In the genomic region with DNA sequence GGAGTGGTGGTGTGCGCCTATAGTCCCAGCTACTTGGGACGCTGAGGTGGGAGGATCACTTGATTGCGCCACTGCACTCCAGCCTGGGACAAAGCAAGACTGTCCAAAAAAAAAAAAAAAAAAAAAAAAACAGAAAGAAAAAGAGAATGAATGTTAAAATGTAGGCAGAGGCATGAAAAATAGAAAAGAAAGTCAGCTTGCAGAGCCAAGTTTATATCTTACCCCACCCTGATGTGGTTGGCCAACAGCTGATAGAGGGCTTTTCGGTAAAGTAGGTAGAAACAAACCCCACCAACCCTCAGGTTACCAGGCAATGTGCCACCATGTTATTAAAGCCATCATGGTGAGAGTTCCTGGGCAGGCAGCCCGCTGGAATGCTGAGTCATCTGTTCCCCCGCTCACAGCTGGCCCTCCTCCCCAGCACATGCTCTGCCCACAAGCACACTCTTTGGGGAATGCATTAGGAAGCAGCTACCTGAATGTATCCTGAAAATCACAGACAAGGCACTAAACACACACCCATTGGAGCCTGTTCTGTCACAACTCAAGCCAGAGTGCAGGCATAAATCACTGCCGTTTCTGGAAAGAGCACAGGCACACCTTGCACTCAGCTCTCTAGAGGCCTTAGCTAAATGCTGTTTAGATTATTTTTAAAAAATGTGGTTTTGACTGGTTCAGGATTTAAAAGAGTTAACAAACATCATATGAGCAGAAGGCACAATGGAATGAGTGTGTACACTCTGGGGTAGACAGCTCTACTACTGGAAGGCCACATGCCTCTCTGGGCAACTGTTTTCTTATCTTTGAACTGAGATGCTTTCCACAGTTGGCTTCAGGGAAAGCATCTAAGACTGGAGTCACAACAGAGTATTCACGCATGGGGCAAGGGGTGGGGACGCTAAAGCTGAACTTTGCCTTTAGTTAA, we compare ENCODE assay signal across 1 cellular context.
TF ChIP-seq lines count a peak whose summit lies in the region.

No MANE protein-coding gene starts in this region.

TF ChIP-seq in HepG2, 621 proteins besides CTCF, POLR2A, EP300 and RAD21 (continued from another document and continues in another):
- TF ChIP-seq PRDM10 (CRISPR knock-in tag; IDR thresholded peaks at IDR 0.05; ENCODE audit: low read depth) (no peak), ZNF552 (CRISPR knock-in tag; IDR thresholded peaks at IDR 0.05; ENCODE audit: borderline replicate concordance) (no peak), MYPOP (CRISPR knock-in tag; IDR thresholded peaks at IDR 0.05) (no peak), ZKSCAN5 (CRISPR knock-in tag; IDR thresholded peaks at IDR 0.05) (no peak), ZNF619 (CRISPR knock-in tag; IDR thresholded peaks at IDR 0.05) (peak; percentile 53; the same call in 1 of the 2 replicates), GZF1 (CRISPR knock-in tag; IDR thresholded peaks at IDR 0.05) (no peak), PLSCR1 (CRISPR knock-in tag; IDR thresholded peaks at IDR 0.05; ENCODE audit: borderline replicate concordance) (no peak), RFX1 (IDR thresholded peaks at IDR 0.05) (no peak), ZNF766 (CRISPR knock-in tag; IDR thresholded peaks at IDR 0.05; ENCODE audit: borderline replicate concordance) (no peak), ZFP62 (CRISPR knock-in tag; IDR thresholded peaks at IDR 0.05) (no peak), KDM3A (CRISPR knock-in tag; IDR thresholded peaks at IDR 0.05; ENCODE audit: low read depth) (peak; percentile 53; the same call in 1 of the 2 replicates), HNF4G (IDR thresholded peaks at IDR 0.05; ENCODE audit: borderline replicate concordance, low read depth, low read length) (peak; percentile 29; the same call in 1 of the 2 replicates), HNF4G (CRISPR knock-in tag; IDR thresholded peaks at IDR 0.05; ENCODE audit: borderline replicate concordance, low read depth) (0 out of 2 replicates have a peak, but pooled peaks have one; percentile 49), ZBTB43 (CRISPR knock-in tag; conservative IDR thresholded peaks at IDR 0.05) (peak; percentile 90), TRIM24 (CRISPR knock-in tag; IDR thresholded peaks at IDR 0.05) (no peak), HCFC1 (IDR thresholded peaks at IDR 0.05; ENCODE audit: low read depth, low read length) (no peak), NFKBIZ (CRISPR knock-in tag; IDR thresholded peaks at IDR 0.05) (peak; percentile 80; the same call in 1 of the 2 replicates), ZSCAN25 (CRISPR knock-in tag; IDR thresholded peaks at IDR 0.05) (no peak), ZNF431 (CRISPR knock-in tag; IDR thresholded peaks at IDR 0.05; ENCODE audit: borderline replicate concordance, low read depth) (peak; percentile 42; the same call in 1 of the 2 replicates), TAF1 (CRISPR knock-in tag; IDR thresholded peaks at IDR 0.05) (peak; percentile 43; the same call in 1 of the 2 replicates), PCBP1 (IDR thresholded peaks at IDR 0.05; ENCODE audit: borderline replicate concordance, low read depth, low read length) (no peak), MEIS2 (CRISPR knock-in tag; IDR thresholded peaks at IDR 0.05) (no peak), KAT2B (IDR thresholded peaks at IDR 0.05; ENCODE audit: borderline replicate concordance, low read depth, low read length) (no peak), ZBTB3 (CRISPR knock-in tag; IDR thresholded peaks at IDR 0.05; ENCODE audit: borderline replicate concordance, low read depth) (no peak), SP4 (CRISPR knock-in tag; IDR thresholded peaks at IDR 0.05) (peak; percentile 77; the same call in 1 of the 2 replicates), ZNF781 (CRISPR knock-in tag; IDR thresholded peaks at IDR 0.05; ENCODE audit: borderline replicate concordance, not compliant biosample characterization) (peak; percentile 69), KLF16 (CRISPR knock-in tag; IDR thresholded peaks at IDR 0.05) (peak in 1 of 2 experiments; percentile 47; a peak in 2 of 4 replicates), ZNF841 (CRISPR knock-in tag; IDR thresholded peaks at IDR 0.05; ENCODE audit: borderline replicate concordance) (no peak), THYN1 (CRISPR knock-in tag; IDR thresholded peaks at IDR 0.05; ENCODE audit: borderline replicate concordance, low read depth) (no peak), ELF1 (CRISPR knock-in tag; IDR thresholded peaks at IDR 0.05) (0 out of 2 replicates have a peak, but pooled peaks have one; percentile 34), CBX1 (IDR thresholded peaks at IDR 0.05; ENCODE audit: low read depth) (no peak), SUZ12 (IDR thresholded peaks at IDR 0.05; ENCODE audit: low read depth, low read length) (no peak)
- TF ChIP-seq, protein P1, sequence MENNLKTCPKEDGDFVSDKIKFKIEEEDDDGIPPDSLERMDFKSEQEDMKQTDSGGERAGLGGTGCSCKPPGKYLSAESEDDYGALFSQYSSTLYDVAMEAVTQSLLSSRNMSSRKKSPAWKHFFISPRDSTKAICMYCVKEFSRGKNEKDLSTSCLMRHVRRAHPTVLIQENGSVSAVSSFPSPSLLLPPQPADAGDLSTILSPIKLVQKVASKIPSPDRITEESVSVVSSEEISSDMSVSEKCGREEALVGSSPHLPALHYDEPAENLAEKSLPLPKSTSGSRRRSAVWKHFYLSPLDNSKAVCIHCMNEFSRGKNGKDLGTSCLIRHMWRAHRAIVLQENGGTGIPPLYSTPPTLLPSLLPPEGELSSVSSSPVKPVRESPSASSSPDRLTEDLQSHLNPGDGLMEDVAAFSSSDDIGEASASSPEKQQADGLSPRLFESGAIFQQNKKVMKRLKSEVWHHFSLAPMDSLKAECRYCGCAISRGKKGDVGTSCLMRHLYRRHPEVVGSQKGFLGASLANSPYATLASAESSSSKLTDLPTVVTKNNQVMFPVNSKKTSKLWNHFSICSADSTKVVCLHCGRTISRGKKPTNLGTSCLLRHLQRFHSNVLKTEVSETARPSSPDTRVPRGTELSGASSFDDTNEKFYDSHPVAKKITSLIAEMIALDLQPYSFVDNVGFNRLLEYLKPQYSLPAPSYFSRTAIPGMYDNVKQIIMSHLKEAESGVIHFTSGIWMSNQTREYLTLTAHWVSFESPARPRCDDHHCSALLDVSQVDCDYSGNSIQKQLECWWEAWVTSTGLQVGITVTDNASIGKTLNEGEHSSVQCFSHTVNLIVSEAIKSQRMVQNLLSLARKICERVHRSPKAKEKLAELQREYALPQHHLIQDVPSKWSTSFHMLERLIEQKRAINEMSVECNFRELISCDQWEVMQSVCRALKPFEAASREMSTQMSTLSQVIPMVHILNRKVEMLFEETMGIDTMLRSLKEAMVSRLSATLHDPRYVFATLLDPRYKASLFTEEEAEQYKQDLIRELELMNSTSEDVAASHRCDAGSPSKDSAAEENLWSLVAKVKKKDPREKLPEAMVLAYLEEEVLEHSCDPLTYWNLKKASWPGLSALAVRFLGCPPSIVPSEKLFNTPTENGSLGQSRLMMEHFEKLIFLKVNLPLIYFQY (CRISPR knock-in tag; IDR thresholded peaks at IDR 0.05; ENCODE audit: borderline replicate concordance) = no peak
- TF ChIP-seq, protein P2, sequence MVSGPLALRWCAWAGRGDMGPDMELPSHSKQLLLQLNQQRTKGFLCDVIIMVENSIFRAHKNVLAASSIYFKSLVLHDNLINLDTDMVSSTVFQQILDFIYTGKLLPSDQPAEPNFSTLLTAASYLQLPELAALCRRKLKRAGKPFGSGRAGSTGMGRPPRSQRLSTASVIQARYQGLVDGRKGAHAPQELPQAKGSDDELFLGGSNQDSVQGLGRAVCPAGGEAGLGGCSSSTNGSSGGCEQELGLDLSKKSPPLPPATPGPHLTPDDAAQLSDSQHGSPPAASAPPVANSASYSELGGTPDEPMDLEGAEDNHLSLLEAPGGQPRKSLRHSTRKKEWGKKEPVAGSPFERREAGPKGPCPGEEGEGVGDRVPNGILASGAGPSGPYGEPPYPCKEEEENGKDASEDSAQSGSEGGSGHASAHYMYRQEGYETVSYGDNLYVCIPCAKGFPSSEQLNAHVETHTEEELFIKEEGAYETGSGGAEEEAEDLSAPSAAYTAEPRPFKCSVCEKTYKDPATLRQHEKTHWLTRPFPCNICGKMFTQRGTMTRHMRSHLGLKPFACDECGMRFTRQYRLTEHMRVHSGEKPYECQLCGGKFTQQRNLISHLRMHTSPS (CRISPR knock-in tag; IDR thresholded peaks at IDR 0.05; ENCODE audit: low read depth) = peak; percentile 90
- TF ChIP-seq, protein P3, sequence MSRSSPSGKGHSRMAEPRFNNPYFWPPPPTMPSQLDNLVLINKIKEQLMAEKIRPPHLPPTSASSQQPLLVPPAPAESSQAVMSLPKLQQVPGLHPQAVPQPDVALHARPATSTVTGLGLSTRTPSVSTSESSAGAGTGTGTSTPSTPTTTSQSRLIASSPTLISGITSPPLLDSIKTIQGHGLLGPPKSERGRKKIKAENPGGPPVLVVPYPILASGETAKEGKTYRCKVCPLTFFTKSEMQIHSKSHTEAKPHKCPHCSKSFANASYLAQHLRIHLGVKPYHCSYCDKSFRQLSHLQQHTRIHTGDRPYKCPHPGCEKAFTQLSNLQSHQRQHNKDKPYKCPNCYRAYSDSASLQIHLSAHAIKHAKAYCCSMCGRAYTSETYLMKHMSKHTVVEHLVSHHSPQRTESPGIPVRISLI (CRISPR knock-in tag; IDR thresholded peaks at IDR 0.05; ENCODE audit: borderline replicate concordance) = peak; percentile 81
- TF ChIP-seq, protein P4, sequence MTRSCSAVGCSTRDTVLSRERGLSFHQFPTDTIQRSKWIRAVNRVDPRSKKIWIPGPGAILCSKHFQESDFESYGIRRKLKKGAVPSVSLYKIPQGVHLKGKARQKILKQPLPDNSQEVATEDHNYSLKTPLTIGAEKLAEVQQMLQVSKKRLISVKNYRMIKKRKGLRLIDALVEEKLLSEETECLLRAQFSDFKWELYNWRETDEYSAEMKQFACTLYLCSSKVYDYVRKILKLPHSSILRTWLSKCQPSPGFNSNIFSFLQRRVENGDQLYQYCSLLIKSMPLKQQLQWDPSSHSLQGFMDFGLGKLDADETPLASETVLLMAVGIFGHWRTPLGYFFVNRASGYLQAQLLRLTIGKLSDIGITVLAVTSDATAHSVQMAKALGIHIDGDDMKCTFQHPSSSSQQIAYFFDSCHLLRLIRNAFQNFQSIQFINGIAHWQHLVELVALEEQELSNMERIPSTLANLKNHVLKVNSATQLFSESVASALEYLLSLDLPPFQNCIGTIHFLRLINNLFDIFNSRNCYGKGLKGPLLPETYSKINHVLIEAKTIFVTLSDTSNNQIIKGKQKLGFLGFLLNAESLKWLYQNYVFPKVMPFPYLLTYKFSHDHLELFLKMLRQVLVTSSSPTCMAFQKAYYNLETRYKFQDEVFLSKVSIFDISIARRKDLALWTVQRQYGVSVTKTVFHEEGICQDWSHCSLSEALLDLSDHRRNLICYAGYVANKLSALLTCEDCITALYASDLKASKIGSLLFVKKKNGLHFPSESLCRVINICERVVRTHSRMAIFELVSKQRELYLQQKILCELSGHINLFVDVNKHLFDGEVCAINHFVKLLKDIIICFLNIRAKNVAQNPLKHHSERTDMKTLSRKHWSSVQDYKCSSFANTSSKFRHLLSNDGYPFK (CRISPR knock-in tag; IDR thresholded peaks at IDR 0.05; ENCODE audit: borderline replicate concordance) = peak; percentile 75; the same call in 1 of the 2 replicates
